In genomic region chr20:55172310-55173002, GRCh38 we compare ENCODE assay signal across 22 cellular contexts.
"Had no signal": no experiment of that assay in that cellular context is flagged by ENCODE, and none has a peak within 500 bp of the region (broad histone marks: within the 10 kb centered on the region; RNA-seq: fewer than 3 reads in every experiment).

No MANE protein-coding gene starts in this region.

- H3K27me3 ChIP-seq: breast epithelium, heart left ventricle, left lung, neural progenitor cell, spleen, thyroid gland, upper lobe of right lung had no signal

- H3K27ac ChIP-seq: breast epithelium, heart left ventricle, left lung, neural progenitor cell, spleen, thyroid gland, upper lobe of right lung had no signal

- H3K27ac Mint-ChIP-seq: activated naive CD8-positive, alpha-beta T cell; activated T-cell treated with anti-CD3 and anti-CD28 coated beads, Interleukin-2, amount 50 U/mL, for 24 hours; activated T-helper 17 cell treated with anti-CD3 and anti-CD28 coated beads, Interleukin-2, amount 50 U/mL, for 72 hours; naive thymus-derived CD8-positive, alpha-beta T cell; neural progenitor cell had no signal

- H3K36me3 ChIP-seq: breast epithelium, heart left ventricle, left lung, neural progenitor cell, spleen, thyroid gland, upper lobe of right lung had no signal

- H3K4me1 ChIP-seq: breast epithelium, left lung, neural progenitor cell, spleen, thyroid gland, upper lobe of right lung had no signal

- H3K4me2 ChIP-seq: neural progenitor cell had no signal

- H3K9me3 Mint-ChIP-seq: neural progenitor cell had no signal

- H3K9me3 ChIP-seq: breast epithelium, heart left ventricle, left lung, thyroid gland, upper lobe of right lung had no signal

- DNase-seq: activated CD4-positive, alpha-beta T cell treated with anti-CD3 and anti-CD28 coated beads, Interleukin-2, amount 50 U/mL, for 4 hours; activated CD8-positive, alpha-beta memory T cell treated with anti-CD3 and anti-CD28 coated beads for 24 hours; activated CD8-positive, alpha-beta memory T cell treated with anti-CD3 and anti-CD28 coated beads, Interleukin-2, amount 50 U/mL, for 4 hours; activated T-cell treated with anti-CD3 and anti-CD28 coated beads, Interleukin-2, amount 50 U/mL, for 24 hours; effector memory CD4-positive, alpha-beta T cell; heart left ventricle; left lung; naive thymus-derived CD8-positive, alpha-beta T cell; retina; spleen; stimulated activated CD4-positive, alpha-beta T cell treated with anti-CD3 and anti-CD28 coated beads, Interleukin-4, amount 100 ng/mL, for 1 hour; stimulated activated naive CD4-positive, alpha-beta T cell; substantia nigra; T-helper 1 cell; thyroid gland; upper lobe of right lung had no signal

- H3K27me3 Mint-ChIP-seq: activated naive CD8-positive, alpha-beta T cell; activated T-cell treated with anti-CD3 and anti-CD28 coated beads, Interleukin-2, amount 50 U/mL, for 24 hours; activated T-helper 17 cell treated with anti-CD3 and anti-CD28 coated beads, Interleukin-2, amount 50 U/mL, for 72 hours; central memory CD8-positive, alpha-beta T cell had no signal

- H3K36me3 Mint-ChIP-seq: activated naive CD8-positive, alpha-beta T cell; naive thymus-derived CD8-positive, alpha-beta T cell; neural progenitor cell had no signal

- ATAC-seq: activated T-helper 17 cell treated with anti-CD3 and anti-CD28 coated beads, Interleukin-2, amount 50 U/mL, for 72 hours; esophagus mucosa; heart left ventricle; left lung; naive thymus-derived CD8-positive, alpha-beta T cell; upper lobe of right lung had no signal

- H3K4me3 Mint-ChIP-seq: activated naive CD8-positive, alpha-beta T cell; activated T-cell treated with anti-CD3 and anti-CD28 coated beads, Interleukin-2, amount 50 U/mL, for 24 hours; activated T-helper 17 cell treated with anti-CD3 and anti-CD28 coated beads, Interleukin-2, amount 50 U/mL, for 72 hours; central memory CD8-positive, alpha-beta T cell; naive thymus-derived CD8-positive, alpha-beta T cell; neural progenitor cell had no signal

- H3K4me1 Mint-ChIP-seq: activated T-helper 17 cell treated with anti-CD3 and anti-CD28 coated beads, Interleukin-2, amount 50 U/mL, for 72 hours; central memory CD8-positive, alpha-beta T cell; naive thymus-derived CD8-positive, alpha-beta T cell had no signal

- H2AFZ ChIP-seq: neural progenitor cell had no signal

- H3K4me3 ChIP-seq: breast epithelium, heart left ventricle, left lung, neural progenitor cell, spleen, thyroid gland, upper lobe of right lung had no signal
